17 cellular contexts compared by ENCODE assay signal in the genomic region with DNA sequence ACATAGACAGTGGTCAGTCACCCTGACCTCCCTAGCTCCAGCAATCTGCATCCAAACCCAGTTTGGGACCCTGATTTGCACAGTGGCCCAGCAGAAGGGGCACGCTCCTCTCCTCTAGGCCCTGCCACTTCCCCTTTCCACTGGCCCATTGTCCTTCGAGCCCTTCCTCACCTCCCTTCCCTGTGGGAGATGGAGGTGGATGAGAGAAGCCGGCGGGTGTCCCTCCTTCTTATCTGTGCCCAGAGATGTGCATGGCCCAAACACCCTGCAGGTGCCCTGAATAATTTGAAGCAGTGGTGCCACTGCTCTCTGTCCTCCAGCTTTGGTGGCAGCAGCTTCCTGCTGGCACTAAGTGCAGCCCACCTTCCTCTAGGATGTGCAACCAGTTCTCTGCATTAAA.
"Had no signal": no experiment of that assay in that cellular context is flagged by ENCODE, and none has a peak within 500 bp of the region (broad histone marks: within the 10 kb centered on the region; RNA-seq: fewer than 3 reads in every experiment).

No MANE protein-coding gene starts in this region.

- H3K4me1 Mint-ChIP-seq: activated naive CD4-positive, alpha-beta T cell treated with anti-CD3 and anti-CD28 coated beads, Interleukin-2, amount 10 ng/mL, durations not matched to agents 7 days and 5 days; activated naive CD8-positive, alpha-beta T cell treated with anti-CD3 and anti-CD28 coated beads, Interleukin-2, amount 50 U/mL, for 24 hours; natural killer cell; stimulated activated effector memory CD8-positive, alpha-beta T cell treated with anti-CD3 and anti-CD28 coated beads, Interleukin-12 subunit alpha, Interleukin-12 subunit beta, amount 100 ng/mL, for 72 hours had no signal

- H3K27ac Mint-ChIP-seq: activated CD8-positive, alpha-beta T cell treated with anti-CD3 and anti-CD28 coated beads, Interleukin-2, amount 10 ng/mL, durations not matched to agents 7 days and 5 days; activated naive CD4-positive, alpha-beta T cell treated with anti-CD3 and anti-CD28 coated beads, Interleukin-2, amount 10 ng/mL, durations not matched to agents 7 days and 5 days; activated naive CD8-positive, alpha-beta T cell treated with anti-CD3 and anti-CD28 coated beads, Interleukin-2, amount 50 U/mL, for 24 hours; natural killer cell; stimulated activated effector memory CD8-positive, alpha-beta T cell treated with anti-CD3 and anti-CD28 coated beads, Interleukin-12 subunit alpha, Interleukin-12 subunit beta, amount 100 ng/mL, for 72 hours had no signal

- H3K36me3 Mint-ChIP-seq: activated naive CD4-positive, alpha-beta T cell treated with anti-CD3 and anti-CD28 coated beads, Interleukin-2, amount 10 ng/mL, durations not matched to agents 7 days and 5 days; brain; natural killer cell; stimulated activated effector memory CD8-positive, alpha-beta T cell treated with anti-CD3 and anti-CD28 coated beads, Interleukin-12 subunit alpha, Interleukin-12 subunit beta, amount 100 ng/mL, for 72 hours had no signal

- H3K4me3 Mint-ChIP-seq: activated CD8-positive, alpha-beta T cell treated with anti-CD3 and anti-CD28 coated beads, Interleukin-2, amount 10 ng/mL, durations not matched to agents 7 days and 5 days; activated naive CD4-positive, alpha-beta T cell treated with anti-CD3 and anti-CD28 coated beads, Interleukin-2, amount 10 ng/mL, durations not matched to agents 7 days and 5 days; activated naive CD8-positive, alpha-beta T cell treated with anti-CD3 and anti-CD28 coated beads, Interleukin-2, amount 50 U/mL, for 24 hours; brain; natural killer cell; stimulated activated effector memory CD8-positive, alpha-beta T cell treated with anti-CD3 and anti-CD28 coated beads, Interleukin-12 subunit alpha, Interleukin-12 subunit beta, amount 100 ng/mL, for 72 hours had no signal

- H3K9me3 Mint-ChIP-seq: activated naive CD4-positive, alpha-beta T cell treated with anti-CD3 and anti-CD28 coated beads, Interleukin-2, amount 10 ng/mL, durations not matched to agents 7 days and 5 days; activated naive CD8-positive, alpha-beta T cell treated with anti-CD3 and anti-CD28 coated beads, Interleukin-2, amount 50 U/mL, for 24 hours; brain; natural killer cell; stimulated activated effector memory CD8-positive, alpha-beta T cell treated with anti-CD3 and anti-CD28 coated beads, Interleukin-12 subunit alpha, Interleukin-12 subunit beta, amount 100 ng/mL, for 72 hours had no signal

- DNase-seq: activated CD4-positive, alpha-beta T cell treated with anti-CD3 and anti-CD28 coated beads for 48 hours; activated CD8-positive, alpha-beta T cell treated with anti-CD3 and anti-CD28 coated beads, Interleukin-2, amount 10 ng/mL, durations not matched to agents 7 days and 5 days; activated effector memory CD4-positive, alpha-beta T cell treated with Interleukin-2 at 50 U/mL for 16 hours; activated naive CD4-positive, alpha-beta T cell treated with anti-CD3 and anti-CD28 coated beads, Interleukin-2, amount 10 ng/mL, durations not matched to agents 7 days and 5 days; activated naive CD8-positive, alpha-beta T cell treated with anti-CD3 and anti-CD28 coated beads, Interleukin-2, amount 50 U/mL, for 24 hours; activated T-cell treated with anti-CD3 and anti-CD28 coated beads, Interleukin-2, amount 50 U/mL, for 48 hours; anterior cingulate cortex; caudate nucleus; hypothalamus; islet precursor cell; natural killer cell; nucleus accumbens; sigmoid colon; stimulated activated CD4-positive, alpha-beta T cell treated with anti-CD3 and anti-CD28 coated beads, Interleukin-4, amount 100 ng/mL, for 24 hours; testis had no signal
